Comparison of ENCODE assay signal across 23 cellular contexts in the genomic region with DNA sequence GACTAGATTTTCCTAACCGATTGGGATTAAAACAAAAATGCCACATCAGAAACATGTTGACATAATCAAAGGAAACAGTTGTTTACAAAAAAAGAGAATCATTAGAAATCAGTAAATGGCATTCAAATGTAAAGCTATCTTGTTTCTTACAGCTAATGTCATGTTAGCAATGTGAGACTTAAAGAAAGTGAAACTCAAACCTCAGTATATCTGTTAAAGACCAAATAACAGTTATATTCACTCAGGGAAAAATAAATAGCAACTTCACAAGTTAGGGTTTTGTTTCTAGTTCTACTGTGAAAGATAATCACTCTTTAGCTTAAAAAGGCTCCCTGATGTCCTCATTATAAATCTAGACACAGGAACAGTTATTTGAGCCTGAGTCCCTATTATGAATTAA.
"Had no signal": no experiment of that assay in that cellular context is flagged by ENCODE, and none has a peak within 500 bp of the region (broad histone marks: within the 10 kb centered on the region; RNA-seq: fewer than 3 reads in every experiment).

No MANE protein-coding gene starts in this region.

- H3K9me3 ChIP-seq: gastroesophageal sphincter, heart left ventricle, psoas muscle, sigmoid colon, testis, tibial artery had no signal

- H3K4me1 ChIP-seq: foreskin keratinocyte, heart left ventricle, psoas muscle, testis had no signal

- H2AFZ ChIP-seq: hepatocyte had no signal

- H3K27ac ChIP-seq: dorsolateral prefrontal cortex, foreskin keratinocyte, gastroesophageal sphincter, heart left ventricle, hepatocyte, ovary, psoas muscle, sigmoid colon, testis, tibial artery had no signal

- H3K36me3 ChIP-seq: ovary, sigmoid colon had no signal

- ATAC-seq: foreskin keratinocyte; gastroesophageal sphincter; heart left ventricle; left lobe of liver; natural killer cell; psoas muscle; right cardiac atrium; stimulated activated effector memory CD8-positive, alpha-beta T cell treated with anti-CD3 and anti-CD28 coated beads, Interleukin-12 subunit alpha, Interleukin-12 subunit beta, amount 100 ng/mL, for 72 hours had no signal

- H3K27me3 ChIP-seq: dorsolateral prefrontal cortex, foreskin keratinocyte, gastroesophageal sphincter, heart left ventricle, hepatocyte, ovary, sigmoid colon, testis, tibial artery had no signal

- DNase-seq: dorsolateral prefrontal cortex; effector CD4-positive, alpha-beta T cell; foreskin keratinocyte; heart left ventricle; kidney; natural killer cell; occipital lobe; ovary; posterior cingulate gyrus; psoas muscle; right cardiac atrium; sigmoid colon; stimulated activated CD4-positive, alpha-beta T cell treated with anti-CD3 and anti-CD28 coated beads, Interleukin-2, amount 100 ng/mL, for 24 hours; stimulated activated CD4-positive, alpha-beta T cell treated with anti-CD3 and anti-CD28 coated beads, Interleukin-4, amount 100 ng/mL, for 24 hours; stimulated activated naive CD4-positive, alpha-beta T cell treated with Interleukin-2 at 50 U/mL for 16 hours; substantia nigra; testis; tibial artery had no signal

- H3K79me2 ChIP-seq: hepatocyte had no signal

- H3K4me3 ChIP-seq: dorsolateral prefrontal cortex, gastroesophageal sphincter, heart left ventricle, hepatocyte, lung, ovary, psoas muscle, sigmoid colon, testis, tibial artery had no signal

- H3K4me2 ChIP-seq: hepatocyte had no signal
